ENCODE assay signal across 16 cellular contexts in the genomic region with DNA sequence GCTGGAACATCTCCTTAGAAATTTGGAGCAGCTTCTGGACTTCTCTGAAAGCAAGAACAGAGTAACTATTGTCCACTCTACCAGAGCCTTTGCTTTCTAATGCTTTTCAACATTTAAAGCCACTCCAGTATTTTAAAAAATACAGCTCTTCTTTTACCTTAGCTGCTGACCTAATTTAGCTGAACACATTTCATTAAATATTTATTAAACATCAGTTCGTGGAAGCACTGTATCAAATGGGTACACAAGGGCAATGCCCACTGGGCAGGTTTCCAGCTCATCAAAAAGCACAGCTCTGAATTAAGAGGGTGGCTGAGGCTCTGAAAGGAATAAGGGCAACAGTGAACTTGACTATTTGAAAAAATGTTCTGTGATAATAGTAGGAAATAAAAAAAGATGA.
A peak's percentile ranks its signal among the peaks of the same experiment; 100 is the strongest.
DNase-seq lines count a peak whose midpoint lies in the region; ATAC-seq and TF ChIP-seq lines count a peak whose summit lies in the region.
"Had no signal": no experiment of that assay in that cellular context is flagged by ENCODE, and none has a peak within 500 bp of the region (broad histone marks: within the 10 kb centered on the region; RNA-seq: fewer than 3 reads in every experiment).

No MANE protein-coding gene starts in this region.

- H3K4me3 ChIP-seq in H7 (ENCODE audit: insufficient read depth, low read depth, low read length), result no peak overlapping the region
- H3K4me3 ChIP-seq: Peyer's patch had no signal

- H3K9me3 Mint-ChIP-seq in natural killer cell, result no peaks in the 10 kb centered on the region

- H3K4me3 Mint-ChIP-seq in natural killer cell, result no peak overlapping the region
- H3K4me3 Mint-ChIP-seq: CD14-positive monocyte had no signal

- H3K27me3 Mint-ChIP-seq in natural killer cell (ENCODE audit: low read depth in 2 of 2), result peaks cover 9 to 24% of the 10 kb centered on the region in 2 donors

- no peak overlapping the region for H3K27ac Mint-ChIP-seq in natural killer cell
- H3K27ac Mint-ChIP-seq: CD14-positive monocyte had no signal

- peak; percentile 40 for DNase-seq in DMS153 treated with DMSO at 0.1 percent for 48 hours (lab: John Stamatoyannopoulos, UW; ENCODE audit: unreplicated experiment)
- peak in 38 of 58 donors; percentile 1 to 78 (median 29) for DNase-seq in anterior cingulate cortex (lab: John Stamatoyannopoulos, UW)
- DNase-seq in medulla oblongata (ENCODE audit: extremely low spot score), result peak; percentile 73
- DNase-seq in superior temporal gyrus (ENCODE audit: extremely low spot score), result peak; percentile 35
- no peak for DNase-seq in natural killer cell
- DNase-seq in H7, result no peak
- DNase-seq: ACHN; MV-4-11; NCI-H1436; NCI-H1930; NCI-H2171; NCI-H526; NK-92 treated with Interleukin-12 subunit alpha and Interleukin-12 subunit beta, amount 100 ng/mL, for 24 hours; Peyer's patch had no signal

- intact Hi-C loops in natural killer cell (cut with micrococcal nuclease), result no loop called here

- no peak for TF ChIP-seq CTCF in natural killer cell (IDR thresholded peaks at IDR 0.05)

- no peaks in the 10 kb centered on the region for H3K4me1 Mint-ChIP-seq in natural killer cell
- H3K4me1 Mint-ChIP-seq: CD14-positive monocyte had no signal

- no peaks in the 10 kb centered on the region for H3K27me3 ChIP-seq in H7 (ENCODE audit: control insufficient read depth, insufficient read depth, low read length)
- H3K27me3 ChIP-seq: Peyer's patch had no signal

- H3K36me3 ChIP-seq in H7 (replicated peaks; ENCODE audit: control insufficient read depth, insufficient read depth, low read length), result no peaks in the 10 kb centered on the region
- H3K36me3 ChIP-seq: Peyer's patch had no signal

- no peaks in the 10 kb centered on the region for H3K36me3 Mint-ChIP-seq in natural killer cell
- H3K36me3 Mint-ChIP-seq: CD14-positive monocyte had no signal

- ATAC-seq in natural killer cell (no peak), GM19035 (IDR thresholded peaks at IDR 0.05; ENCODE audit: unreplicated experiment) (no peak)

Comparison
In these comparisons a context has a peak if more than half of its experiments do, and no peak if none do; other contexts are left out.
1. DNase-seq: peak in DMS153 treated with DMSO at 0.1 percent for 48 hours (single experiment), anterior cingulate cortex (38 of 58), medulla oblongata (single experiment) and superior temporal gyrus (single experiment); none in natural killer cell (single experiment) and H7 (single experiment).